In genomic region chr5:72604111-72604792, GRCh38 we compare ENCODE assay signal across 3 cellular contexts.
TF ChIP-seq lines count a peak whose summit lies in the region.

No MANE protein-coding gene starts in this region.

TF ChIP-seq in liver, 16 proteins besides CTCF, POLR2A, EP300 and RAD21 (continued from another document):
- TF ChIP-seq SP1 (IDR thresholded peaks at IDR 0.05) = peak; percentile 9

TF ChIP-seq in HepG2, 621 proteins besides CTCF, POLR2A, EP300 and RAD21 (continued from another document and continues in another):
- no peak for TF ChIP-seq ZNF605 (CRISPR knock-in tag; IDR thresholded peaks at IDR 0.05)
- no peak for TF ChIP-seq ADNP (CRISPR knock-in tag; IDR thresholded peaks at IDR 0.05)
- no peak for TF ChIP-seq ZBTB20 (CRISPR knock-in tag; IDR thresholded peaks at IDR 0.05; ENCODE audit: borderline replicate concordance, low read depth)
- TF ChIP-seq RBAK (CRISPR knock-in tag; IDR thresholded peaks at IDR 0.05) = no peak
- no peak for TF ChIP-seq CBFB (CRISPR knock-in tag; IDR thresholded peaks at IDR 0.05)
- TF ChIP-seq ZNF549 (CRISPR knock-in tag; IDR thresholded peaks at IDR 0.05) = no peak
- TF ChIP-seq ZHX2 (IDR thresholded peaks at IDR 0.05; ENCODE audit: low read depth) = no peak
- TF ChIP-seq ZHX2 (CRISPR knock-in tag; IDR thresholded peaks at IDR 0.05; ENCODE audit: borderline replicate concordance) = no peak
- TF ChIP-seq, protein P1, sequence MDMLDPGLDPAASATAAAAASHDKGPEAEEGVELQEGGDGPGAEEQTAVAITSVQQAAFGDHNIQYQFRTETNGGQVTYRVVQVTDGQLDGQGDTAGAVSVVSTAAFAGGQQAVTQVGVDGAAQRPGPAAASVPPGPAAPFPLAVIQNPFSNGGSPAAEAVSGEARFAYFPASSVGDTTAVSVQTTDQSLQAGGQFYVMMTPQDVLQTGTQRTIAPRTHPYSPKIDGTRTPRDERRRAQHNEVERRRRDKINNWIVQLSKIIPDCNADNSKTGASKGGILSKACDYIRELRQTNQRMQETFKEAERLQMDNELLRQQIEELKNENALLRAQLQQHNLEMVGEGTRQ (IDR thresholded peaks at IDR 0.05; ENCODE audit: low read depth, low read length) = no peak
- TF ChIP-seq, protein P1 (CRISPR knock-in tag; IDR thresholded peaks at IDR 0.05; ENCODE audit: borderline replicate concordance) = no peak
- TF ChIP-seq ZNF276 (CRISPR knock-in tag; IDR thresholded peaks at IDR 0.05; ENCODE audit: low read depth) = no peak
- no peak for TF ChIP-seq TRAFD1 (CRISPR knock-in tag; IDR thresholded peaks at IDR 0.05; ENCODE audit: borderline replicate concordance)
- TF ChIP-seq MATR3 (CRISPR knock-in tag; IDR thresholded peaks at IDR 0.05) = no peak
- TF ChIP-seq SOX13 (IDR thresholded peaks at IDR 0.05) = no peak
- no peak for TF ChIP-seq SOX13 (CRISPR knock-in tag; conservative IDR thresholded peaks at IDR 0.05 in 1 of 2, IDR thresholded peaks at IDR 0.05 in 1 of 2)
- TF ChIP-seq NCOA1 (CRISPR knock-in tag; IDR thresholded peaks at IDR 0.05) = no peak
- no peak for TF ChIP-seq SSRP1 (CRISPR knock-in tag; IDR thresholded peaks at IDR 0.05)
- TF ChIP-seq ZNF264 (CRISPR knock-in tag; IDR thresholded peaks at IDR 0.05) = no peak
- TF ChIP-seq ZFP1 (CRISPR knock-in tag; IDR thresholded peaks at IDR 0.05) = no peak
- TF ChIP-seq TOE1 (CRISPR knock-in tag; IDR thresholded peaks at IDR 0.05) = no peak

TF ChIP-seq in endothelial cell of umbilical vein, 7 proteins besides CTCF, POLR2A, EP300 and RAD21:
- TF ChIP-seq MAX (IDR thresholded peaks at IDR 0.05; ENCODE audit: insufficient read depth, insufficient read length) (peak; percentile 91), JUN (IDR thresholded peaks at IDR 0.05; ENCODE audit: borderline replicate concordance, insufficient read depth, insufficient read length, low read depth) (peak; percentile 96), FOS (IDR thresholded peaks at IDR 0.05; ENCODE audit: borderline replicate concordance, insufficient read depth, low read length) (peak; percentile 98), POLR2AphosphoS5 (IDR thresholded peaks at IDR 0.05; ENCODE audit: insufficient read depth, low read depth, low read length) (peak; percentile 89), EZH2 (IDR thresholded peaks at IDR 0.05; ENCODE audit: borderline replicate concordance, low read depth, low read length, severe bottlenecking) (no peak), GATA2 (IDR thresholded peaks at IDR 0.05; ENCODE audit: insufficient read depth, insufficient read length, low read depth, low read length) (peak; percentile 94), MYC (IDR thresholded peaks at IDR 0.05; ENCODE audit: low read depth, low read length) (peak; percentile 5)
TF ChIP-seq in endothelial cell of umbilical vein: peak in this region for 6.
